In genomic region chr15:39084683-39085530, GRCh38 we compare ENCODE assay signal across 12 cellular contexts.
A peak's percentile ranks its signal among the peaks of the same experiment; 100 is the strongest.
DNase-seq lines count a peak whose midpoint lies in the region; ATAC-seq and TF ChIP-seq lines count a peak whose summit lies in the region.
"Had no signal": no experiment of that assay in that cellular context is flagged by ENCODE, and none has a peak within 500 bp of the region (broad histone marks: within the 10 kb centered on the region; RNA-seq: fewer than 3 reads in every experiment).

No MANE protein-coding gene starts in this region.

- peak overlapping the region; percentile 16 for H3K27ac ChIP-seq in osteoblast (ENCODE audit: low read depth, low read length)
- H3K27ac ChIP-seq in PC-3 (ENCODE audit: low read length): no peak overlapping the region

- no peaks in the 10 kb centered on the region for H3K9me3 ChIP-seq in osteoblast (ENCODE audit: low read depth, low read length)
- no peaks in the 10 kb centered on the region for H3K9me3 ChIP-seq in PC-3 (ENCODE audit: low read length)

- H3K36me3 Mint-ChIP-seq in activated T-cell treated with anti-CD3 and anti-CD28 coated beads, Interleukin-2, amount 50 U/mL, for 24 hours (ENCODE audit: low read depth): no peaks in the 10 kb centered on the region
- H3K36me3 Mint-ChIP-seq: naive thymus-derived CD8-positive, alpha-beta T cell; stimulated activated memory B cell treated with anti-CD40 and anti-IgM and Interleukin-4, amounts not matched to agents 10 μg/mL and 1 μg/mL and 100 μg/mL, for 72 hours had no signal

- H3K4me1 Mint-ChIP-seq in activated T-cell treated with anti-CD3 and anti-CD28 coated beads, Interleukin-2, amount 50 U/mL, for 24 hours (ENCODE audit: low read depth): no peaks in the 10 kb centered on the region
- H3K4me1 Mint-ChIP-seq: stimulated activated memory B cell treated with anti-CD40 and anti-IgM and Interleukin-4, amounts not matched to agents 10 μg/mL and 1 μg/mL and 100 μg/mL, for 72 hours had no signal

- CTCF ChIA-PET in PC-3 (lab: Charles Lee): no interaction called here

- no peak for TF ChIP-seq CTCF in epithelial cell of proximal tubule (conservative IDR thresholded peaks at IDR 0.05; ENCODE audit: low read depth, low read length)
- TF ChIP-seq CTCF in osteoblast (IDR thresholded peaks at IDR 0.05; ENCODE audit: extremely low read depth, low read depth, low read length): no peak
- TF ChIP-seq CTCF in PC-3 (conservative IDR thresholded peaks at IDR 0.05; ENCODE audit: low read depth, low read length): no peak

- H3K27me3 ChIP-seq in osteoblast (ENCODE audit: insufficient read depth, low read length) (no peaks in the 10 kb centered on the region), PC-3 (ENCODE audit: low read length) (no peaks in the 10 kb centered on the region)

- H3K4me2 ChIP-seq in osteoblast (ENCODE audit: insufficient read depth, low read length) (no peak overlapping the region), PC-3 (ENCODE audit: low read length) (no peak overlapping the region)

- no TSS peak for BruUV-seq in PC-3 (replicated peaks; lab: Mats Ljungman, UMichigan)

- no peaks in the 10 kb centered on the region for H3K9me3 Mint-ChIP-seq in activated T-cell treated with anti-CD3 and anti-CD28 coated beads, Interleukin-2, amount 50 U/mL, for 24 hours
- H3K9me3 Mint-ChIP-seq: naive thymus-derived CD8-positive, alpha-beta T cell; stimulated activated memory B cell treated with anti-CD40 and anti-IgM and Interleukin-4, amounts not matched to agents 10 μg/mL and 1 μg/mL and 100 μg/mL, for 72 hours had no signal

- H2AFZ ChIP-seq in osteoblast (ENCODE audit: low read length) (no peak overlapping the region), PC-3 (ENCODE audit: low read length) (no peak overlapping the region)

- no peaks in the 10 kb centered on the region for H3K9me2 ChIP-seq in PC-3 (replicated peaks; ENCODE audit: low read length)

- no peak overlapping the region for H3K4me3 Mint-ChIP-seq in activated T-cell treated with anti-CD3 and anti-CD28 coated beads, Interleukin-2, amount 50 U/mL, for 24 hours
- H3K4me3 Mint-ChIP-seq: naive thymus-derived CD8-positive, alpha-beta T cell; stimulated activated memory B cell treated with anti-CD40 and anti-IgM and Interleukin-4, amounts not matched to agents 10 μg/mL and 1 μg/mL and 100 μg/mL, for 72 hours had no signal

- POLR2A ChIA-PET in PC-3 (lab: Charles Lee; ENCODE audit: unreplicated experiment): no interaction called here

- H3K4me3 ChIP-seq in epithelial cell of proximal tubule (ENCODE audit: low read depth, low read length) (no peak overlapping the region), osteoblast (ENCODE audit: insufficient read depth, low read length) (no peak overlapping the region), PC-3 (ENCODE audit: low read length) (no peak overlapping the region)

- DNase-seq in ELR (ENCODE audit: low read depth) (peak; percentile 10), NCI-H82 treated with DMSO at 0.1 percent for 48 hours (lab: John Stamatoyannopoulos, UW; ENCODE audit: unreplicated experiment) (peak; percentile 56), epithelial cell of proximal tubule (ENCODE audit: low read depth) (peak; percentile 52), osteoblast (ENCODE audit: insufficient read length, low spot score, missing footprints) (peak; percentile 39), PC-3 (no peak)
- no peak for DNase-seq in activated T-cell treated with anti-CD3 and anti-CD28 coated beads, Interleukin-2, amount 50 U/mL, for 24 hours
- DNase-seq in stimulated activated naive CD4-positive, alpha-beta T cell treated with Interleukin-2 at 50 U/mL for 16 hours (lab: John Stamatoyannopoulos, UW): no peak
- DNase-seq: activated CD4-positive, CD25-positive, alpha-beta regulatory T cell; naive thymus-derived CD8-positive, alpha-beta T cell; NCI-H1105 had no signal

- H4K20me1 ChIP-seq in osteoblast (ENCODE audit: insufficient read depth, low read length) (no peaks in the 10 kb centered on the region), PC-3 (ENCODE audit: low read length) (no peaks in the 10 kb centered on the region)

- H3K27me3 Mint-ChIP-seq in activated T-cell treated with anti-CD3 and anti-CD28 coated beads, Interleukin-2, amount 50 U/mL, for 24 hours: peaks cover 10% of the 10 kb centered on the region
- H3K27me3 Mint-ChIP-seq: stimulated activated memory B cell treated with anti-CD40 and anti-IgM and Interleukin-4, amounts not matched to agents 10 μg/mL and 1 μg/mL and 100 μg/mL, for 72 hours had no signal

- H3K27ac Mint-ChIP-seq in activated T-cell treated with anti-CD3 and anti-CD28 coated beads, Interleukin-2, amount 50 U/mL, for 24 hours: no peak overlapping the region
- H3K27ac Mint-ChIP-seq: naive thymus-derived CD8-positive, alpha-beta T cell; stimulated activated memory B cell treated with anti-CD40 and anti-IgM and Interleukin-4, amounts not matched to agents 10 μg/mL and 1 μg/mL and 100 μg/mL, for 72 hours had no signal

- no peaks in the 10 kb centered on the region for H3F3A ChIP-seq in PC-3 (ENCODE audit: low read length, unreplicated experiment)

- no peak overlapping the region for H3K9ac ChIP-seq in PC-3 (ENCODE audit: low read length)

- intact Hi-C loops in PC-3 (cut with micrococcal nuclease): no loop called here

- H3K4me1 ChIP-seq in osteoblast (ENCODE audit: insufficient read depth, low read length) (peaks cover 4% of the 10 kb centered on the region), PC-3 (ENCODE audit: insufficient read depth, low read length) (no peaks in the 10 kb centered on the region)

- ATAC-seq in HG03175 (IDR thresholded peaks at IDR 0.05; ENCODE audit: unreplicated experiment): no peak
- no peak for ATAC-seq in PC-3
- ATAC-seq: naive thymus-derived CD8-positive, alpha-beta T cell; stimulated activated memory B cell treated with anti-CD40 and anti-IgM and Interleukin-4, amounts not matched to agents 10 μg/mL and 1 μg/mL and 100 μg/mL, for 72 hours had no signal

- H3K79me2 ChIP-seq in osteoblast (ENCODE audit: insufficient read depth, low read length): no peaks in the 10 kb centered on the region
- no peaks in the 10 kb centered on the region for H3K79me2 ChIP-seq in PC-3 (ENCODE audit: low read length)

- no peaks in the 10 kb centered on the region for H3K36me3 ChIP-seq in osteoblast (ENCODE audit: insufficient read depth, low read length)
- no peaks in the 10 kb centered on the region for H3K36me3 ChIP-seq in PC-3 (ENCODE audit: low read depth, low read length)

Comparison
In these comparisons a context has a peak if more than half of its experiments do, and no peak if none do; other contexts are left out.
1. DNase-seq: peak in ELR (single experiment), NCI-H82 treated with DMSO at 0.1 percent for 48 hours (single experiment), epithelial cell of proximal tubule (single experiment) and osteoblast (single experiment); none in activated T-cell treated with anti-CD3 and anti-CD28 coated beads, Interleukin-2, amount 50 U/mL, for 24 hours (single experiment), PC-3 (single experiment) and stimulated activated naive CD4-positive, alpha-beta T cell treated with Interleukin-2 at 50 U/mL for 16 hours (single experiment).